In the genomic region with DNA sequence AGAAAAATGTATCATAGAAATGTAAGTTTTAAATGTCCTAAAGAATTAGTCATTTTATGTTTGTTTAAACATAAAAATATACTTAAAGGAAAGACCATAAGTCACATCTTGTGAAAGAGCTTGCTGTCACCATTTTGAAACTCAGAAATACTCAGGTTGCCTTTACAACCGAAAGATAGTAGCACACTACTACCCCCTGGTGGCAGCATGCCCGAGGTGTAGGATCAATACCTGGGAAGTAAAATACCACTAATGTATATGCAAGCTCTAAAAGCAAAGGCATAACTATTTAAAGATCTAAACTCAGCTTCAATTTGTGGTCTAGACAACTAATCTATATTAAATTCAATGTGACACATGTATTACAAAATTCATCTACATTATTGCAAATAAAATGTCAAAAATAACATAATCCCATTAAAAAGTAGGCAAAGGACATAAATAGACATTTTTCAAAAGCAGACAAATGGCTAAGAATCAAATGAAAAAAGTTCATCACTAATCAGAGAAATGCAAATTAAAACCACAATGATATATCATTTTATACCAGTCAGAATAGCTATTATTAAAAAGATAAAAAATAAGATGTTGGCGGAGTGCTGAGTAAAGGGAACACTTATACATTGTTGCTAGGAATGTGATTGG, we compare ENCODE assay signal across 9 cellular contexts. TPM values are rescaled to one million over a fixed set of nuclear protein-coding genes. Genes with fewer than 3 reads are reported as not detected.
DNase-seq lines count a peak whose midpoint lies in the region; ATAC-seq and TF ChIP-seq lines count a peak whose summit lies in the region.
"Had no signal": no experiment of that assay in that cellular context is flagged by ENCODE, and none has a peak within 500 bp of the region (broad histone marks: within the 10 kb centered on the region; RNA-seq: fewer than 3 reads in every experiment).

No MANE protein-coding gene starts in this region.

- no peak overlapping the region for H3K9ac ChIP-seq in fibroblast of lung (ENCODE audit: insufficient read depth, low read length)
- no peak overlapping the region for H3K9ac ChIP-seq in neural progenitor cell

- no peak overlapping the region for H3K4me2 ChIP-seq in OCI-LY7 (ENCODE audit: low read length)
- H3K4me2 ChIP-seq in fibroblast of lung (ENCODE audit: extremely low read depth, insufficient read depth, low read length) = no peak overlapping the region
- H3K4me2 ChIP-seq in neural progenitor cell = no peak overlapping the region

- H3K9me3 ChIP-seq in OCI-LY7 (ENCODE audit: low read length) = no peaks in the 10 kb centered on the region
- H3K9me3 ChIP-seq in fibroblast of lung (ENCODE audit: control insufficient read depth, insufficient read depth, low read depth, low read length) = no peaks in the 10 kb centered on the region
- no peaks in the 10 kb centered on the region for H3K9me3 ChIP-seq in neural progenitor cell (ENCODE audit: low read depth)

- no TSS peak for BruUV-seq in OCI-LY7 (replicated peaks; lab: Mats Ljungman, UMichigan)

- DNase-seq in COR-L47 (lab: John Stamatoyannopoulos, UW) (peak; percentile 68), KBM-7 (peak; percentile 72), OCI-LY7 (ENCODE audit: low spot score) (peak; percentile 81), fibroblast of lung (ENCODE audit: low read depth in 2 of 2) (peak; percentile 54 to 83), neural progenitor cell (ENCODE audit: low spot score) (peak; percentile 88), superior temporal gyrus (ENCODE audit: extremely low spot score) (peak; percentile 81)
- peak; percentile 94 for DNase-seq in activated CD8-positive, alpha-beta memory T cell treated with anti-CD3 and anti-CD28 coated beads, Interleukin-2, amount 50 U/mL, for 48 hours

- no peaks in the 10 kb centered on the region for H3K9me2 ChIP-seq in OCI-LY7 (ENCODE audit: insufficient read depth, low read length)

- no peaks in the 10 kb centered on the region for H3K36me3 Mint-ChIP-seq in neural progenitor cell

- H3K27me3 Mint-ChIP-seq in neural progenitor cell (ENCODE audit: insufficient read depth, low read depth) = no peaks in the 10 kb centered on the region

- TF ChIP-seq CTCF in OCI-LY7 (conservative IDR thresholded peaks at IDR 0.05; ENCODE audit: low read length) (peak; percentile 94), fibroblast of lung (conservative IDR thresholded peaks at IDR 0.05 in 1 of 2, IDR thresholded peaks at IDR 0.05 in 1 of 2; ENCODE audit: low read depth in 1 of 2, low read length in 2 of 2) (peak; percentile 73 to 89), neural progenitor cell (IDR thresholded peaks at IDR 0.05) (peak; percentile 95)

- in situ Hi-C loops in KBM-7 (cut with MboI; ENCODE audit: low pct_unique_long_range_greater_than_20kb, low sequenced_read_pairs) = loop anchor here (25.0 kb wide), 1 partner anchor 110 kb away; no protein-coding TSS in a partner anchor

- no peaks in the 10 kb centered on the region for H3K4me1 Mint-ChIP-seq in neural progenitor cell

- POLR2A ChIA-PET in OCI-LY7 (lab: Charles Lee) = interaction anchor here (0.9 to 1.1 kb wide), 4 partner anchors 9 to 119 kb away, joined by 3 read pairs; no protein-coding TSS in a partner anchor

- H3K4me3 Mint-ChIP-seq in neural progenitor cell = no peak overlapping the region
- H3K4me3 Mint-ChIP-seq: T-helper 1 cell treated with Interleukin-12 subunit alpha and Interleukin-12 subunit beta and Interleukin-4 antibody, amounts not matched to agents 30 μg/mL and 1 μg/mL, for 36 hours had no signal

- CTCF ChIA-PET in OCI-LY7 (lab: Charles Lee; ENCODE audit: unreplicated experiment) = interaction anchor here (0.6 to 1.4 kb wide), 3 partner anchors 11 to 121 kb away, joined by 3 to 5 read pairs (median 4); no protein-coding TSS in a partner anchor

- H3K4me3 ChIP-seq in OCI-LY7 (ENCODE audit: low read depth, low read length, poor library complexity, severe bottlenecking) (no peak overlapping the region), fibroblast of lung (replicated peaks in 1 of 4; ENCODE audit: control extremely low read depth in 1 of 4, insufficient read depth in 1 of 4, low read depth in 3 of 4, low read length in 4 of 4) (no peak overlapping the region), neural progenitor cell (no peak overlapping the region)

- H3K27ac ChIP-seq in OCI-LY7 (ENCODE audit: low read depth, low read length, poor library complexity, severe bottlenecking) (no peak overlapping the region), fibroblast of lung (ENCODE audit: insufficient read depth, low read length) (no peak overlapping the region), neural progenitor cell (no peak overlapping the region)

- H3F3A ChIP-seq in neural progenitor cell (ENCODE audit: low read depth) = no peaks in the 10 kb centered on the region

- no peaks in the 10 kb centered on the region for H3K79me2 ChIP-seq in OCI-LY7 (ENCODE audit: insufficient read depth, low read depth, low read length)
- no peaks in the 10 kb centered on the region for H3K79me2 ChIP-seq in fibroblast of lung (ENCODE audit: control insufficient read depth, insufficient read depth, low read length)
- H3K79me2 ChIP-seq in neural progenitor cell (ENCODE audit: low read depth) = no peaks in the 10 kb centered on the region

- H3K4me1 ChIP-seq in OCI-LY7 (ENCODE audit: insufficient read depth, low read length, poor library complexity, severe bottlenecking) = no peaks in the 10 kb centered on the region
- H3K4me1 ChIP-seq in fibroblast of lung (ENCODE audit: control insufficient read depth, extremely low read depth, insufficient read depth, low read length) = peaks cover 8% of the 10 kb centered on the region
- H3K4me1 ChIP-seq in neural progenitor cell = peaks cover 8% of the 10 kb centered on the region

- H3K9me3 Mint-ChIP-seq in neural progenitor cell = no peaks in the 10 kb centered on the region
- H3K9me3 Mint-ChIP-seq: T-helper 1 cell treated with Interleukin-12 subunit alpha and Interleukin-12 subunit beta and Interleukin-4 antibody, amounts not matched to agents 30 μg/mL and 1 μg/mL, for 36 hours had no signal

- peak; percentile 88 for ATAC-seq in GM21390 (IDR thresholded peaks at IDR 0.05; ENCODE audit: unreplicated experiment)

- H4K20me1 ChIP-seq in OCI-LY7 (ENCODE audit: insufficient read depth, low read length) (no peaks in the 10 kb centered on the region), fibroblast of lung (ENCODE audit: control insufficient read depth, extremely low read depth, insufficient read depth, low read length) (no peaks in the 10 kb centered on the region), neural progenitor cell (ENCODE audit: low read depth) (no peaks in the 10 kb centered on the region)

- H3K27ac Mint-ChIP-seq in neural progenitor cell = no peak overlapping the region
- H3K27ac Mint-ChIP-seq: T-helper 1 cell treated with Interleukin-12 subunit alpha and Interleukin-12 subunit beta and Interleukin-4 antibody, amounts not matched to agents 30 μg/mL and 1 μg/mL, for 36 hours had no signal

- H2AFZ ChIP-seq in OCI-LY7 (ENCODE audit: low read length) = no peak overlapping the region
- H2AFZ ChIP-seq in fibroblast of lung (ENCODE audit: low read length) = no peak overlapping the region
- no peak overlapping the region for H2AFZ ChIP-seq in neural progenitor cell (replicated peaks)

- no peaks in the 10 kb centered on the region for H3K27me3 ChIP-seq in fibroblast of lung (ENCODE audit: control insufficient read depth, insufficient read depth, low read length)
- no peaks in the 10 kb centered on the region for H3K27me3 ChIP-seq in neural progenitor cell

- H3K36me3 ChIP-seq in OCI-LY7 (ENCODE audit: insufficient read depth, low read length) (no peaks in the 10 kb centered on the region), fibroblast of lung (ENCODE audit: control insufficient read depth, insufficient read depth, low read length) (no peaks in the 10 kb centered on the region), neural progenitor cell (no peaks in the 10 kb centered on the region)

- intact Hi-C loops in OCI-LY7 (cut with micrococcal nuclease; ENCODE audit: unreplicated experiment) = loop anchor here (2.0 to 5.0 kb wide), 3 partner anchors 50 to 123 kb away; a partner anchor contains a TSS

RNA-seq across cellular contexts. Expression of a gene that starts 47.7 kb away (rescaled TPM):
- total RNA-seq in OCI-LY7 (2014; rRNA removed; shearing (Covaris generic)) = 0.06 and 0.13 TPM in 2 replicates
- total RNA-seq in OCI-LY7 (2022) (0.30 and 0.72 TPM in 2 replicates), fibroblast of lung (6.2 and 97.6 TPM in 2 replicates), neural progenitor cell (ENCODE audit: low replicate concordance) (not detected in 2 replicates)
- 4.9 and 15.6 TPM in 2 replicates for polyA plus RNA-seq in fibroblast of lung
- 3.8 and 11.1 TPM in 2 replicates for polyA plus RNA-seq in fibroblast of lung (2012)
- polyA minus RNA-seq in fibroblast of lung (ENCODE audit: low replicate concordance) = 0.85 TPM in 1 of 2 replicates, not detected in the other
